ENCODE assay signal across 15 cellular contexts in genomic region chr1:170927955-170928850, GRCh38. TPM values are rescaled to one million over a fixed set of nuclear protein-coding genes. Genes with fewer than 3 reads are reported as not detected.
DNase-seq lines count a peak whose midpoint lies in the region; ATAC-seq, FAIRE-seq and TF ChIP-seq lines count a peak whose summit lies in the region.
"Had no signal": no experiment of that assay in that cellular context is flagged by ENCODE, and none has a peak within 500 bp of the region (broad histone marks: within the 10 kb centered on the region; RNA-seq: fewer than 3 reads in every experiment).

No MANE protein-coding gene starts in this region.

- H3K27me3 ChIP-seq in hepatocyte: no peaks in the 10 kb centered on the region
- H3K27me3 ChIP-seq: adrenal gland had no signal

- no peaks in the 10 kb centered on the region for H3K4me1 ChIP-seq in hepatocyte (ENCODE audit: insufficient read depth)
- H3K4me1 ChIP-seq: adrenal gland had no signal

- no peak overlapping the region for H3K27ac ChIP-seq in hepatocyte

- no peaks in the 10 kb centered on the region for H3K79me2 ChIP-seq in hepatocyte

- no peak for FAIRE-seq in urothelium cell line (lab: Jason Lieb, UNC)

- no peak overlapping the region for H2AFZ ChIP-seq in hepatocyte

- H3K36me3 ChIP-seq in hepatocyte (replicated peaks; ENCODE audit: insufficient read depth, low read depth): no peaks in the 10 kb centered on the region
- H3K36me3 ChIP-seq: adrenal gland had no signal

- H4K20me1 ChIP-seq in hepatocyte (ENCODE audit: insufficient read depth, poor library complexity, severe bottlenecking): no peaks in the 10 kb centered on the region

- peak; percentile 45 for TF ChIP-seq CTCF in hepatocyte (IDR thresholded peaks at IDR 0.05; ENCODE audit: poor library complexity)

- ATAC-seq in GM21825 (IDR thresholded peaks at IDR 0.05; ENCODE audit: unreplicated experiment): no peak
- ATAC-seq: esophagus mucosa, T-cell had no signal

- no peaks in the 10 kb centered on the region for H3K9me2 ChIP-seq in hepatocyte (replicated peaks; ENCODE audit: insufficient read depth)

- no peak overlapping the region for H3K4me2 ChIP-seq in hepatocyte

- no peaks in the 10 kb centered on the region for H3K9me3 ChIP-seq in hepatocyte (ENCODE audit: low read depth)
- H3K9me3 ChIP-seq: adrenal gland had no signal

- no peak overlapping the region for H3K4me3 ChIP-seq in hepatocyte
- H3K4me3 ChIP-seq: adrenal gland, lung had no signal

- peak; percentile 35 for DNase-seq in NCI-H82 (lab: John Stamatoyannopoulos, UW)
- no peak for DNase-seq in NCI-H82 treated with DMSO at 0.1 percent for 48 hours (lab: John Stamatoyannopoulos, UW; ENCODE audit: unreplicated experiment)
- peak; percentile 3 for DNase-seq in amniotic epithelial cell (ENCODE audit: low read depth)
- peak; percentile 10 for DNase-seq in hepatocyte (ENCODE audit: low spot score)
- DNase-seq in urothelium cell line (ENCODE audit: low spot score): peak; percentile 10
- no peak for DNase-seq in GM19240 (ENCODE audit: insufficient read length, low spot score)
- no peak for DNase-seq in D341Med (ENCODE audit: low spot score)
- DNase-seq: adrenal gland, NCI-H510A treated with DMSO at 0.1 percent for 48 hours, retina, T-cell had no signal

- WGBS in hepatocyte (ENCODE audit: low lambda C conversion rate, missing lambda C conversion rate): 71% methylated on average over 8 of the region's 8 CpGs

RNA-seq across cellular contexts. Expression of gene MROH9, which starts 7.1 kb away (rescaled TPM):
- 0.23 TPM in 1 of 2 replicates, not detected in the other for total RNA-seq in hepatocyte
- polyA plus RNA-seq in hepatocyte: 0.15 and 0.22 TPM in 2 replicates
- total RNA-seq: activated CD8-positive, alpha-beta memory T cell treated with anti-CD3 and anti-CD28 coated beads for 36 hours; adrenal gland; esophagus mucosa; T-cell had no signal
- polyA plus RNA-seq: adrenal gland had no signal

Comparison
In these comparisons a context has a peak if more than half of its experiments do, and no peak if none do; other contexts are left out.
1. DNase-seq: peak in NCI-H82 (single experiment), amniotic epithelial cell (single experiment), hepatocyte (single experiment) and urothelium cell line (single experiment); none in NCI-H82 treated with DMSO at 0.1 percent for 48 hours (single experiment), GM19240 (single experiment) and D341Med (single experiment).